1 cellular context compared by ENCODE assay signal in the genomic region with DNA sequence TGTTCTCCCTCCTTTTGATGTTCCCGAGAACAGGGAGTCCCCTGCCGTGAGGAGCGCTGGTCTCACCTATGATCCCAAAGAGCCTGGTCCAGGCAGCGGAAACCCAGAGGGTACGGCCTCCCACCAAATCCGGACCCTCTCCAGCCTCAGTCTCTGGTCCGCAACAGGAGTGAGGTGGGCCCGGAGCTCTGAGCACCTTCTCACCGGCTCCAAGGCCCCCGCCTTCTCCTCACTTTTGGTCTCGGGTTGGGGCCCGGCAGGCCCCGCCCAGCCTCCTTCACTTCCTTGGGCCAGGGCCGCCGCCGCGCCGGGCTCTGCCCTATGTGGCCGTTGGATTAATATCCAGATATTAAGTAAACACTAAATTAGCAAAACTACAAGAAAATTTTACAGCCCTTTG.
TF ChIP-seq lines count a peak whose summit lies in the region.

No MANE protein-coding gene starts in this region.

TF ChIP-seq in Ishikawa, 13 proteins besides CTCF, POLR2A, EP300 and RAD21 (continued from another document):
- TF ChIP-seq, protein P1, sequence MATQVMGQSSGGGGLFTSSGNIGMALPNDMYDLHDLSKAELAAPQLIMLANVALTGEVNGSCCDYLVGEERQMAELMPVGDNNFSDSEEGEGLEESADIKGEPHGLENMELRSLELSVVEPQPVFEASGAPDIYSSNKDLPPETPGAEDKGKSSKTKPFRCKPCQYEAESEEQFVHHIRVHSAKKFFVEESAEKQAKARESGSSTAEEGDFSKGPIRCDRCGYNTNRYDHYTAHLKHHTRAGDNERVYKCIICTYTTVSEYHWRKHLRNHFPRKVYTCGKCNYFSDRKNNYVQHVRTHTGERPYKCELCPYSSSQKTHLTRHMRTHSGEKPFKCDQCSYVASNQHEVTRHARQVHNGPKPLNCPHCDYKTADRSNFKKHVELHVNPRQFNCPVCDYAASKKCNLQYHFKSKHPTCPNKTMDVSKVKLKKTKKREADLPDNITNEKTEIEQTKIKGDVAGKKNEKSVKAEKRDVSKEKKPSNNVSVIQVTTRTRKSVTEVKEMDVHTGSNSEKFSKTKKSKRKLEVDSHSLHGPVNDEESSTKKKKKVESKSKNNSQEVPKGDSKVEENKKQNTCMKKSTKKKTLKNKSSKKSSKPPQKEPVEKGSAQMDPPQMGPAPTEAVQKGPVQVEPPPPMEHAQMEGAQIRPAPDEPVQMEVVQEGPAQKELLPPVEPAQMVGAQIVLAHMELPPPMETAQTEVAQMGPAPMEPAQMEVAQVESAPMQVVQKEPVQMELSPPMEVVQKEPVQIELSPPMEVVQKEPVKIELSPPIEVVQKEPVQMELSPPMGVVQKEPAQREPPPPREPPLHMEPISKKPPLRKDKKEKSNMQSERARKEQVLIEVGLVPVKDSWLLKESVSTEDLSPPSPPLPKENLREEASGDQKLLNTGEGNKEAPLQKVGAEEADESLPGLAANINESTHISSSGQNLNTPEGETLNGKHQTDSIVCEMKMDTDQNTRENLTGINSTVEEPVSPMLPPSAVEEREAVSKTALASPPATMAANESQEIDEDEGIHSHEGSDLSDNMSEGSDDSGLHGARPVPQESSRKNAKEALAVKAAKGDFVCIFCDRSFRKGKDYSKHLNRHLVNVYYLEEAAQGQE (IDR thresholded peaks at IDR 0.05; ENCODE audit: low read depth) = 0 out of 2 replicates have a peak, but pooled peaks have one; percentile 15
